Comparison of ENCODE assay signal across 11 cellular contexts in the genomic region with DNA sequence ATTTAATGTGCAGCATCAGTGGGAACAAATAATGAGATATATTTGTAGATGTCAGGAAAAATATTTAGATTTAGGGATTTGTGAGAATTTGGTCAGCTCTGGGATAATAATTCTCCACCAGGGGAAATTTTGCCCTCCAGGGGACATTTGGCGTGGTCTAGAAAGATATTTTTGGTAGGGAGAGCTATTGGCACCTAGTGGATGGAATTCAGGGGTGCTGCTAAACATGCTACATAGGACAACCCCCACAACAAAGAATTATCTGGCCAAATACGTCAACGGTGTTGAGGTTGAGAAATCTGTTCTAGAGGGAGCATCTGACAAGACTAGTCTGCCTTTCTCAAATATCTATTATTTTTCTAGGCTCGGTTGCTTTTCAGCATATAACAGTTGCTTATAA. TPM values are rescaled to one million over a fixed set of nuclear protein-coding genes. Genes with fewer than 3 reads are reported as not detected.
DNase-seq lines count a peak whose midpoint lies in the region; ATAC-seq and TF ChIP-seq lines count a peak whose summit lies in the region.
"Had no signal": no experiment of that assay in that cellular context is flagged by ENCODE, and none has a peak within 500 bp of the region (broad histone marks: within the 10 kb centered on the region; RNA-seq: fewer than 3 reads in every experiment).

No MANE protein-coding gene starts in this region.

- no peak overlapping the region for H2AFZ ChIP-seq in neural progenitor cell (replicated peaks)

- H3K9ac ChIP-seq in neural progenitor cell, result no peak overlapping the region

- no peaks in the 10 kb centered on the region for H3K9me3 ChIP-seq in neural progenitor cell (ENCODE audit: low read depth)
- H3K9me3 ChIP-seq: ovary had no signal

- no peaks in the 10 kb centered on the region for H3K27me3 Mint-ChIP-seq in chondrocyte (ENCODE audit: low read depth)
- no peaks in the 10 kb centered on the region for H3K27me3 Mint-ChIP-seq in neural progenitor cell (ENCODE audit: insufficient read depth, low read depth)

- peak overlapping the region; percentile 84 for H3K4me2 ChIP-seq in neural progenitor cell

- no peaks in the 10 kb centered on the region for H3K36me3 ChIP-seq in neural progenitor cell
- H3K36me3 ChIP-seq: ovary had no signal

- peak; percentile 1 for DNase-seq in COR-L47 (lab: John Stamatoyannopoulos, UW)
- no peak for DNase-seq in chondrocyte (ENCODE audit: low spot score)
- DNase-seq in neural progenitor cell (ENCODE audit: low spot score), result peak; percentile 26
- no peak for DNase-seq in NCI-H524 (lab: John Stamatoyannopoulos, UW)
- DNase-seq in NCI-H187 treated with DMSO at 0.1 percent for 48 hours (lab: John Stamatoyannopoulos, UW), result no peak
- DNase-seq: cortex of kidney, ovary, T-helper 1 cell had no signal

- peaks cover 20% of the 10 kb centered on the region for H3F3A ChIP-seq in neural progenitor cell (ENCODE audit: low read depth)

- H4K20me1 ChIP-seq in neural progenitor cell (ENCODE audit: low read depth), result peaks cover 6% of the 10 kb centered on the region

- H3K9me3 Mint-ChIP-seq in chondrocyte (ENCODE audit: low read depth) (no peaks in the 10 kb centered on the region), neural progenitor cell (no peaks in the 10 kb centered on the region)

- peak overlapping the region; percentile 98 for H3K4me3 ChIP-seq in neural progenitor cell
- H3K4me3 ChIP-seq: ovary had no signal

- no peak overlapping the region for H3K4me3 Mint-ChIP-seq in chondrocyte (ENCODE audit: unreplicated experiment)
- no peak overlapping the region for H3K4me3 Mint-ChIP-seq in neural progenitor cell

- ATAC-seq in HG02973 (IDR thresholded peaks at IDR 0.05; ENCODE audit: unreplicated experiment), result no peak
- ATAC-seq in GM19035 (IDR thresholded peaks at IDR 0.05; ENCODE audit: unreplicated experiment), result no peak

- peaks cover 21% of the 10 kb centered on the region for H3K4me1 ChIP-seq in neural progenitor cell

- no peaks in the 10 kb centered on the region for H3K27me3 ChIP-seq in neural progenitor cell
- H3K27me3 ChIP-seq: ovary had no signal

- TF ChIP-seq RAD21 in Ishikawa (IDR thresholded peaks at IDR 0.05; ENCODE audit: low read depth), result no peak

- no peak overlapping the region for H3K27ac ChIP-seq in neural progenitor cell
- H3K27ac ChIP-seq: ovary had no signal

- TF ChIP-seq CTCF in chondrocyte (IDR thresholded peaks at IDR 0.05), result peak; percentile 63
- peak; percentile 47 for TF ChIP-seq CTCF in neural progenitor cell (IDR thresholded peaks at IDR 0.05)

- H3K4me1 Mint-ChIP-seq in chondrocyte (ENCODE audit: low read depth) (peaks cover 26% of the 10 kb centered on the region), neural progenitor cell (peaks cover 19% of the 10 kb centered on the region)

- H3K36me3 Mint-ChIP-seq in chondrocyte (ENCODE audit: low read depth) (no peaks in the 10 kb centered on the region), neural progenitor cell (peaks cover 3% of the 10 kb centered on the region)

- H3K27ac Mint-ChIP-seq in chondrocyte (ENCODE audit: unreplicated experiment) (no peak overlapping the region), neural progenitor cell (no peak overlapping the region)

- peaks cover 92% of the 10 kb centered on the region for H3K79me2 ChIP-seq in neural progenitor cell (ENCODE audit: low read depth)

- no peak for TF ChIP-seq EP300 in Ishikawa (IDR thresholded peaks at IDR 0.05; ENCODE audit: borderline replicate concordance)

TF ChIP-seq in Ishikawa, 13 proteins besides CTCF, POLR2A, EP300 and RAD21:
- no peak for TF ChIP-seq CREB1 (IDR thresholded peaks at IDR 0.05; ENCODE audit: low read depth)
- no peak for TF ChIP-seq EGR1 (IDR thresholded peaks at IDR 0.05)
- no peak for TF ChIP-seq ZBTB7A (IDR thresholded peaks at IDR 0.05; ENCODE audit: low read depth)
- TF ChIP-seq YY1 (IDR thresholded peaks at IDR 0.05; ENCODE audit: low read depth), result no peak
- TF ChIP-seq TEAD4 (IDR thresholded peaks at IDR 0.05), result peak; percentile 63
- TF ChIP-seq CEBPB (IDR thresholded peaks at IDR 0.05), result no peak
- TF ChIP-seq, protein P1, sequence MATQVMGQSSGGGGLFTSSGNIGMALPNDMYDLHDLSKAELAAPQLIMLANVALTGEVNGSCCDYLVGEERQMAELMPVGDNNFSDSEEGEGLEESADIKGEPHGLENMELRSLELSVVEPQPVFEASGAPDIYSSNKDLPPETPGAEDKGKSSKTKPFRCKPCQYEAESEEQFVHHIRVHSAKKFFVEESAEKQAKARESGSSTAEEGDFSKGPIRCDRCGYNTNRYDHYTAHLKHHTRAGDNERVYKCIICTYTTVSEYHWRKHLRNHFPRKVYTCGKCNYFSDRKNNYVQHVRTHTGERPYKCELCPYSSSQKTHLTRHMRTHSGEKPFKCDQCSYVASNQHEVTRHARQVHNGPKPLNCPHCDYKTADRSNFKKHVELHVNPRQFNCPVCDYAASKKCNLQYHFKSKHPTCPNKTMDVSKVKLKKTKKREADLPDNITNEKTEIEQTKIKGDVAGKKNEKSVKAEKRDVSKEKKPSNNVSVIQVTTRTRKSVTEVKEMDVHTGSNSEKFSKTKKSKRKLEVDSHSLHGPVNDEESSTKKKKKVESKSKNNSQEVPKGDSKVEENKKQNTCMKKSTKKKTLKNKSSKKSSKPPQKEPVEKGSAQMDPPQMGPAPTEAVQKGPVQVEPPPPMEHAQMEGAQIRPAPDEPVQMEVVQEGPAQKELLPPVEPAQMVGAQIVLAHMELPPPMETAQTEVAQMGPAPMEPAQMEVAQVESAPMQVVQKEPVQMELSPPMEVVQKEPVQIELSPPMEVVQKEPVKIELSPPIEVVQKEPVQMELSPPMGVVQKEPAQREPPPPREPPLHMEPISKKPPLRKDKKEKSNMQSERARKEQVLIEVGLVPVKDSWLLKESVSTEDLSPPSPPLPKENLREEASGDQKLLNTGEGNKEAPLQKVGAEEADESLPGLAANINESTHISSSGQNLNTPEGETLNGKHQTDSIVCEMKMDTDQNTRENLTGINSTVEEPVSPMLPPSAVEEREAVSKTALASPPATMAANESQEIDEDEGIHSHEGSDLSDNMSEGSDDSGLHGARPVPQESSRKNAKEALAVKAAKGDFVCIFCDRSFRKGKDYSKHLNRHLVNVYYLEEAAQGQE (IDR thresholded peaks at IDR 0.05; ENCODE audit: low read depth), result no peak
- TF ChIP-seq, protein P2, sequence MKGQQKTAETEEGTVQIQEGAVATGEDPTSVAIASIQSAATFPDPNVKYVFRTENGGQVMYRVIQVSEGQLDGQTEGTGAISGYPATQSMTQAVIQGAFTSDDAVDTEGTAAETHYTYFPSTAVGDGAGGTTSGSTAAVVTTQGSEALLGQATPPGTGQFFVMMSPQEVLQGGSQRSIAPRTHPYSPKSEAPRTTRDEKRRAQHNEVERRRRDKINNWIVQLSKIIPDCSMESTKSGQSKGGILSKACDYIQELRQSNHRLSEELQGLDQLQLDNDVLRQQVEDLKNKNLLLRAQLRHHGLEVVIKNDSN (IDR thresholded peaks at IDR 0.05), result no peak

RNA-seq across cellular contexts. Expression of gene ADK, which starts 2.1 kb away (rescaled TPM):
- total RNA-seq in chondrocyte, result 29.6 to 44.8 TPM (median 31.9 TPM) in 3 replicates
- total RNA-seq in neural progenitor cell (ENCODE audit: low replicate concordance), result 33.5 and 50.9 TPM in 2 replicates

RNA-seq across cellular contexts. Expression of gene AP3M1, which starts 2.5 kb away (rescaled TPM):
- total RNA-seq in chondrocyte, result 31.2 to 37.0 TPM (median 31.7 TPM) in 3 replicates
- 47.2 and 58.3 TPM in 2 replicates for total RNA-seq in neural progenitor cell (ENCODE audit: low replicate concordance)

Comparison
In these comparisons a context has a peak if more than half of its experiments do, and no peak if none do; other contexts are left out.
1. DNase-seq: peak in COR-L47 (single experiment) and neural progenitor cell (single experiment); none in chondrocyte (single experiment), NCI-H524 (0 of 2) and NCI-H187 treated with DMSO at 0.1 percent for 48 hours (single experiment).